ENCODE assay signal across 8 cellular contexts in the genomic region with DNA sequence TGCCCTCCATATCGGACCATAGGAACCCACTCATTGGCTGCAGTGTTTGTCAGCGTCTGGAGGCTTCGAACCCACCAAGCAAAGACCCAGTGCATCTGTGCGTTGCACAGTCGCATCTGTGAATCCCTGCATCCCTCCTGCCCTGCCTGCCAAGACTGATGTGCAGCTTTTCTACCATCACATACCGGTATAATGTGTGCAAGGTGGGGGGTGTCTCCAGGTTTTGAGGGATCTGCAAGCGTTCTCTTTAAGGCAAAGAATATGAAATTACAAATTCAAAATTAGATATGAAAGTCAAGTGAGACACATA. TPM values are rescaled to one million over a fixed set of nuclear protein-coding genes. Genes with fewer than 3 reads are reported as not detected.
A peak's percentile ranks its signal among the peaks of the same experiment; 100 is the strongest.
DNase-seq lines count a peak whose midpoint lies in the region; ATAC-seq, FAIRE-seq and TF ChIP-seq lines count a peak whose summit lies in the region.

No MANE protein-coding gene starts in this region.

- peaks cover 18% of the 10 kb centered on the region for H3K4me1 Mint-ChIP-seq in activated CD4-positive, alpha-beta T cell treated with anti-CD3 and anti-CD28 coated beads, Interleukin-2, amount 10 ng/mL, durations not matched to agents 24 days and 14 days

- H3K27me3 ChIP-seq in ascending aorta (no peaks in the 10 kb centered on the region), HepG2 (ENCODE audit: control insufficient read depth in 1 of 2, insufficient read depth in 2 of 2, low read length in 2 of 2) (no peaks in the 10 kb centered on the region), suprapubic skin (no peaks in the 10 kb centered on the region)

- no peaks in the 10 kb centered on the region for H3K27me3 Mint-ChIP-seq in activated CD4-positive, alpha-beta T cell treated with anti-CD3 and anti-CD28 coated beads, Interleukin-2, amount 10 ng/mL, durations not matched to agents 24 days and 14 days

- H3K36me3 ChIP-seq in ascending aorta (no peaks in the 10 kb centered on the region), HepG2 (replicated peaks in 1 of 2; ENCODE audit: control insufficient read depth in 1 of 2, insufficient read depth in 2 of 2, low read length in 2 of 2) (no peaks in the 10 kb centered on the region), suprapubic skin (no peaks in the 10 kb centered on the region)

- H3K4me3 ChIP-seq in ascending aorta = peak overlapping the region; percentile 51 to 76
- H3K4me3 ChIP-seq in HepG2 (replicated peaks in 1 of 3; ENCODE audit: insufficient read depth in 1 of 3, low read depth in 2 of 3, low read length in 3 of 3) = peak overlapping the region in 2 of 3 experiments; percentile 64 to 71; a peak in 3 of 6 replicates
- H3K4me3 ChIP-seq in suprapubic skin = peak overlapping the region; percentile 65

- H3K9me3 ChIP-seq in ascending aorta (no peaks in the 10 kb centered on the region), HepG2 (ENCODE audit: low read length) (no peaks in the 10 kb centered on the region), suprapubic skin (no peaks in the 10 kb centered on the region)

- intact Hi-C loops in activated CD4-positive, alpha-beta T cell treated with anti-CD3 and anti-CD28 coated beads, Interleukin-2, amount 10 ng/mL, durations not matched to agents 24 days and 14 days (cut with micrococcal nuclease) = loop anchor here (1.0 to 10.0 kb wide), 3 partner anchors 143 to 585 kb away; a partner anchor contains a TSS
- intact Hi-C loops in ascending aorta (cut with DNase I) = loop anchor here (1.0 to 5.0 kb wide), 5 partner anchors 18 to 592 kb away; a partner anchor contains a TSS
- intact Hi-C loops in HepG2 (cut with micrococcal nuclease; ENCODE audit: unreplicated experiment) = loop anchor here (1.0 to 5.0 kb wide), 4 partner anchors 63 to 262 kb away; no protein-coding TSS in a partner anchor

- 10% methylated on average over 4 of the region's 7 CpGs for WGBS in HepG2 (ENCODE audit: low lambda C conversion rate)
- WGBS in suprapubic skin = 26% methylated on average over 7 of the region's 7 CpGs

- no peaks in the 10 kb centered on the region for H3K79me2 ChIP-seq in HepG2 (ENCODE audit: insufficient read depth, low read length)

- no peaks in the 10 kb centered on the region for H3K9me3 Mint-ChIP-seq in activated CD4-positive, alpha-beta T cell treated with anti-CD3 and anti-CD28 coated beads, Interleukin-2, amount 10 ng/mL, durations not matched to agents 24 days and 14 days

- H2AFZ ChIP-seq in HepG2 (ENCODE audit: low read length) = no peak overlapping the region

- POLR2A ChIA-PET in HepG2 (lab: Yijun Ruan, JAX) = no interaction called here

- TF ChIP-seq EP300 in HepG2 (IDR thresholded peaks at IDR 0.05; ENCODE audit: low read depth in 2 of 2, low read length in 2 of 2) = no peak
- no peak for TF ChIP-seq EP300 in HepG2 (CRISPR knock-in tag; IDR thresholded peaks at IDR 0.05; ENCODE audit: borderline replicate concordance)
- TF ChIP-seq EP300 in suprapubic skin (IDR thresholded peaks at IDR 0.05) = no peak

- peak overlapping the region; percentile 89 for H3K4me2 ChIP-seq in HepG2 (ENCODE audit: low read depth, low read length)

- peak overlapping the region; percentile 48 for H3K27ac Mint-ChIP-seq in activated CD4-positive, alpha-beta T cell treated with anti-CD3 and anti-CD28 coated beads, Interleukin-2, amount 10 ng/mL, durations not matched to agents 24 days and 14 days

- no peak for TF ChIP-seq RAD21 in HepG2 (CRISPR knock-in tag; IDR thresholded peaks at IDR 0.05)

- CTCF ChIA-PET in HepG2 (lab: Yijun Ruan, JAX; ENCODE audit: low intra/inter-chr PET ratio, low total read pairs) = no interaction called here

- no peak for TF ChIP-seq POLR2A in HepG2 (IDR thresholded peaks at IDR 0.05; ENCODE audit: insufficient read depth in 1 of 2, low read depth in 2 of 2, low read length in 2 of 2)
- no peak for TF ChIP-seq POLR2A in suprapubic skin (IDR thresholded peaks at IDR 0.05)

- ATAC-seq in HepG2 (no peak), HG03378 (IDR thresholded peaks at IDR 0.05; ENCODE audit: unreplicated experiment) (no peak)

- in situ Hi-C loops in HepG2 (cut with HindIII; ENCODE audit: extremely low pct_ligation_motif_present, low pct_unique_long_range_greater_than_20kb) = loop anchor here (10.0 kb wide), 1 partner anchor 145 kb away; a partner anchor contains a TSS

- peak overlapping the region; percentile 2 for H3K27ac ChIP-seq in ascending aorta
- no peak overlapping the region for H3K27ac ChIP-seq in HepG2 (ENCODE audit: extremely low read length, insufficient read depth, low read length)
- no peak overlapping the region for H3K27ac ChIP-seq in suprapubic skin

- DNase-seq in activated CD4-positive, alpha-beta T cell treated with anti-CD3 and anti-CD28 coated beads, Interleukin-2, amount 10 ng/mL, durations not matched to agents 24 days and 14 days = no peak
- DNase-seq in activated CD4-positive, alpha-beta T cell treated with anti-CD3 and anti-CD28 coated beads for 1 hour = no peak
- DNase-seq in ascending aorta (ENCODE audit: low spot score in 2 of 2) (no peak), HepG2 (ENCODE audit: low spot score) (no peak), suprapubic skin (ENCODE audit: low spot score in 2 of 2) (no peak), GM20000 (ENCODE audit: low spot score) (no peak), DMS153 (lab: John Stamatoyannopoulos, UW) (no peak)

- peaks cover 3 to 6% of the 10 kb centered on the region in 2 donors for H3K4me1 ChIP-seq in ascending aorta
- peaks cover 14% of the 10 kb centered on the region for H3K4me1 ChIP-seq in HepG2 (ENCODE audit: insufficient read depth, low read length)
- H3K4me1 ChIP-seq in suprapubic skin = peaks cover 12% of the 10 kb centered on the region

- no peak for FAIRE-seq in HepG2 (lab: Jason Lieb, UNC)

- BruUV-seq in HepG2 (replicated peaks; lab: Mats Ljungman, UMichigan) = no TSS peak

- peak overlapping the region; percentile 91 for H3K4me3 Mint-ChIP-seq in activated CD4-positive, alpha-beta T cell treated with anti-CD3 and anti-CD28 coated beads, Interleukin-2, amount 10 ng/mL, durations not matched to agents 24 days and 14 days

- no peaks in the 10 kb centered on the region for H3K36me3 Mint-ChIP-seq in activated CD4-positive, alpha-beta T cell treated with anti-CD3 and anti-CD28 coated beads, Interleukin-2, amount 10 ng/mL, durations not matched to agents 24 days and 14 days (ENCODE audit: low read depth)

- no peak for TF ChIP-seq CTCF in ascending aorta (IDR thresholded peaks at IDR 0.05)
- TF ChIP-seq CTCF in HepG2 (CRISPR knock-in tag; IDR thresholded peaks at IDR 0.05) = no peak
- no peak for TF ChIP-seq CTCF in suprapubic skin (IDR thresholded peaks at IDR 0.05)
- no peak for TF ChIP-seq CTCF in GM20000 (IDR thresholded peaks at IDR 0.05; ENCODE audit: extremely low read depth, missing control alignments)

- no peak overlapping the region for H3K9ac ChIP-seq in HepG2 (ENCODE audit: insufficient read depth, low read depth, low read length)

- H4K20me1 ChIP-seq in HepG2 (ENCODE audit: insufficient read depth, low read length) = no peaks in the 10 kb centered on the region

RNA-seq across cellular contexts. Expression of a gene that starts 0.3 kb away (rescaled TPM):
- total RNA-seq in activated CD4-positive, alpha-beta T cell treated with anti-CD3 and anti-CD28 coated beads, Interleukin-2, amount 10 ng/mL, durations not matched to agents 24 days and 14 days = not detected in 2 replicates
- total RNA-seq in ascending aorta (not detected), HepG2 (2016; rRNA removed; fragmentation: Illumina TruSeq; extraction: Trizol) (not detected in 2 replicates), suprapubic skin (under 1 TPM in 1 of 4 donors, not detected in 3; 0.38 TPM)
- not detected in 2 replicates for total RNA-seq in HepG2 (2016; cell fraction: cytosol; rRNA removed; fragmentation: Illumina TruSeq; extraction: Trizol; ENCODE audit: low read depth)
- total RNA-seq in HepG2 (2016; cell fraction: insoluble cytoplasmic fraction; rRNA removed; fragmentation: Illumina TruSeq; extraction: Trizol) = not detected in 2 replicates
- total RNA-seq in HepG2 (2016; cell fraction: membrane; rRNA removed; fragmentation: Illumina TruSeq; extraction: Trizol) = 0.28 TPM in 1 of 2 replicates, not detected in the other
- total RNA-seq in HepG2 (2016; cell fraction: nucleus; rRNA removed; fragmentation: Illumina TruSeq; extraction: Trizol) = not detected in 2 replicates
- polyA plus RNA-seq in HepG2 (2011; rRNA removed) = not detected in 2 replicates
- not detected in 2 replicates for polyA plus RNA-seq in HepG2 (2011; cell fraction: cytosol; rRNA removed)
- polyA plus RNA-seq in HepG2 (2011; cell fraction: nucleus; rRNA removed) = not detected in 2 replicates
- 0.37 and 0.50 TPM in 2 replicates for polyA plus RNA-seq in HepG2 (2012)
- polyA plus RNA-seq in HepG2 (2016; cell fraction: cytosol; fragmentation: Illumina TruSeq; extraction: Trizol; ENCODE audit: low read depth) = not detected in 2 replicates
- polyA plus RNA-seq in HepG2 (2016; cell fraction: insoluble cytoplasmic fraction; fragmentation: Illumina TruSeq; extraction: Trizol; ENCODE audit: low read depth) = not detected in 2 replicates
- not detected in 2 replicates for polyA plus RNA-seq in HepG2 (2016; cell fraction: membrane; fragmentation: Illumina TruSeq; extraction: Trizol; ENCODE audit: low read depth)
- not detected in 2 replicates for polyA plus RNA-seq in HepG2 (2016; cell fraction: nucleus; fragmentation: Illumina TruSeq; extraction: Trizol; ENCODE audit: insufficient read depth, low read depth)
- polyA minus RNA-seq in HepG2 (2011; rRNA and poly(A)+ RNA removed; ENCODE audit: low replicate concordance) = not detected in 2 replicates
- not detected in 2 replicates for polyA minus RNA-seq in HepG2 (2011; cell fraction: cytosol; rRNA and poly(A)+ RNA removed)
- polyA minus RNA-seq in HepG2 (2011; cell fraction: nucleus; rRNA and poly(A)+ RNA removed) = 0.26 and 0.37 TPM in 2 replicates

RNA-seq across cellular contexts. Expression of a gene that starts 18.4 kb away (rescaled TPM):
- 0.07 TPM in 1 of 2 replicates, not detected in the other for total RNA-seq in activated CD4-positive, alpha-beta T cell treated with anti-CD3 and anti-CD28 coated beads, Interleukin-2, amount 10 ng/mL, durations not matched to agents 24 days and 14 days
- total RNA-seq in ascending aorta = 24.5 TPM
- 36.2 TPM in 2 replicates for total RNA-seq in HepG2 (2016; rRNA removed; fragmentation: Illumina TruSeq; extraction: Trizol)
- total RNA-seq in HepG2 (2016; cell fraction: cytosol; rRNA removed; fragmentation: Illumina TruSeq; extraction: Trizol; ENCODE audit: low read depth) = 30.3 and 31.5 TPM in 2 replicates
- 27.7 and 30.0 TPM in 2 replicates for total RNA-seq in HepG2 (2016; cell fraction: insoluble cytoplasmic fraction; rRNA removed; fragmentation: Illumina TruSeq; extraction: Trizol)
- 59.3 and 62.6 TPM in 2 replicates for total RNA-seq in HepG2 (2016; cell fraction: membrane; rRNA removed; fragmentation: Illumina TruSeq; extraction: Trizol)
- 24.4 and 32.5 TPM in 2 replicates for total RNA-seq in HepG2 (2016; cell fraction: nucleus; rRNA removed; fragmentation: Illumina TruSeq; extraction: Trizol)
- polyA plus RNA-seq in HepG2 (2011; rRNA removed) = 8.8 and 8.9 TPM in 2 replicates
- 7.2 and 8.0 TPM in 2 replicates for polyA plus RNA-seq in HepG2 (2011; cell fraction: cytosol; rRNA removed)
- 8.6 and 8.8 TPM in 2 replicates for polyA plus RNA-seq in HepG2 (2011; cell fraction: nucleus; rRNA removed)
- 4.2 and 4.6 TPM in 2 replicates for polyA plus RNA-seq in HepG2 (2012)
- polyA plus RNA-seq in HepG2 (2016; cell fraction: cytosol; fragmentation: Illumina TruSeq; extraction: Trizol; ENCODE audit: low read depth) = 31.3 and 40.9 TPM in 2 replicates
- 26.0 and 29.0 TPM in 2 replicates for polyA plus RNA-seq in HepG2 (2016; cell fraction: insoluble cytoplasmic fraction; fragmentation: Illumina TruSeq; extraction: Trizol; ENCODE audit: low read depth)
- polyA plus RNA-seq in HepG2 (2016; cell fraction: membrane; fragmentation: Illumina TruSeq; extraction: Trizol; ENCODE audit: low read depth) = 49.8 and 50.3 TPM in 2 replicates
- 34.3 and 34.5 TPM in 2 replicates for polyA plus RNA-seq in HepG2 (2016; cell fraction: nucleus; fragmentation: Illumina TruSeq; extraction: Trizol; ENCODE audit: insufficient read depth, low read depth)
- polyA minus RNA-seq in HepG2 (2011; rRNA and poly(A)+ RNA removed; ENCODE audit: low replicate concordance) = 5.8 and 6.5 TPM in 2 replicates
- polyA minus RNA-seq in HepG2 (2011; cell fraction: cytosol; rRNA and poly(A)+ RNA removed) = 5.4 and 5.8 TPM in 2 replicates
- polyA minus RNA-seq in HepG2 (2011; cell fraction: nucleus; rRNA and poly(A)+ RNA removed) = 5.0 and 8.8 TPM in 2 replicates
- total RNA-seq in suprapubic skin = 10 to 100 TPM; 10.1 to 39.8 (median 20.1) TPM

Comparison
In these comparisons a context has a peak if more than half of its experiments do, and no peak if none do; other contexts are left out.
1. H3K27ac ChIP-seq: peak in ascending aorta (2 of 2); none in HepG2 (single experiment) and suprapubic skin (single experiment).
2. RNA of a gene that starts 18.4 kb away (total RNA-seq): 24.4 to 62.6 TPM in HepG2, 10.1 to 39.8 TPM in suprapubic skin and 24.5 TPM in ascending aorta (single experiment); 0.07 TPM in activated CD4-positive, alpha-beta T cell treated with anti-CD3 and anti-CD28 coated beads, Interleukin-2, amount 10 ng/mL, durations not matched to agents 24 days and 14 days; every median in the first group is over 10 times any median in the second.
3. Peak in every context shown above with its lines, with median percentiles within 50 percentile points of each other: H3K4me3 ChIP-seq.